In genomic region chr15:98745650-98746374, GRCh38 we compare ENCODE assay signal across 15 cellular contexts.
DNase-seq lines count a peak whose midpoint lies in the region; ATAC-seq and FAIRE-seq lines count a peak whose summit lies in the region.
"Had no signal": no experiment of that assay in that cellular context is flagged by ENCODE, and none has a peak within 500 bp of the region (broad histone marks: within the 10 kb centered on the region; RNA-seq: fewer than 3 reads in every experiment).

No MANE protein-coding gene starts in this region.

- peak overlapping the region; percentile 6 to 20 for H3K4me3 Mint-ChIP-seq in activated T-cell treated with anti-CD3 and anti-CD28 coated beads, Interleukin-2, amount 50 U/mL, for 72 hours
- H3K4me3 Mint-ChIP-seq: activated CD4-positive, alpha-beta memory T cell treated with anti-CD3 and anti-CD28 coated beads for 36 hours; nephron had no signal

- H3K27me3 ChIP-seq in esophagus (ENCODE audit: control insufficient read depth in 1 of 2, insufficient read depth in 2 of 2, low read length in 2 of 2) = no peaks in the 10 kb centered on the region
- H3K27me3 ChIP-seq: gastrocnemius medialis, tibial nerve had no signal

- intact Hi-C loops in posterior vena cava (cut with DNase I) = no loop called here

- no peak overlapping the region for H3K4me3 ChIP-seq in esophagus (ENCODE audit: low read depth in 1 of 2, low read length in 2 of 2)
- H3K4me3 ChIP-seq: gastrocnemius medialis, tibial nerve had no signal

- peaks cover 42% of the 10 kb centered on the region for H3K4me1 Mint-ChIP-seq in activated T-cell treated with anti-CD3 and anti-CD28 coated beads, Interleukin-2, amount 50 U/mL, for 72 hours (ENCODE audit: low read depth)

- no peak for DNase-seq in activated T-cell treated with anti-CD3 and anti-CD28 coated beads, Interleukin-2, amount 50 U/mL, for 72 hours
- DNase-seq in activated T-cell treated with anti-CD3 and anti-CD28 coated beads, Interleukin-2, amount 50 U/mL, for 48 hours = no peak
- DNase-seq in SW480 (ENCODE audit: low spot score) (peak; percentile 59), urothelium cell line (ENCODE audit: low spot score) (no peak), NCI-H1694 (lab: John Stamatoyannopoulos, UW) (no peak), posterior vena cava (ENCODE audit: low spot score) (no peak)
- DNase-seq: activated CD4-positive, alpha-beta memory T cell treated with anti-CD3 and anti-CD28 coated beads for 36 hours; DMS79 treated with DMSO at 0.1 percent for 48 hours; gastrocnemius medialis; NCI-H2029 treated with DMSO at 0.1 percent for 48 hours had no signal

- no peaks in the 10 kb centered on the region for H3K36me3 Mint-ChIP-seq in activated T-cell treated with anti-CD3 and anti-CD28 coated beads, Interleukin-2, amount 50 U/mL, for 72 hours (ENCODE audit: insufficient read depth in 2 of 2)
- H3K36me3 Mint-ChIP-seq: activated CD4-positive, alpha-beta memory T cell treated with anti-CD3 and anti-CD28 coated beads for 36 hours; activated naive CD4-positive, alpha-beta T cell treated with anti-CD3 and anti-CD28 coated beads, Interleukin-2, amount 50 U/mL, for 72 hours had no signal

- H3K36me3 ChIP-seq in esophagus (ENCODE audit: control insufficient read depth in 2 of 2, insufficient read depth in 2 of 2, low read length in 1 of 2) = no peaks in the 10 kb centered on the region
- H3K36me3 ChIP-seq: gastrocnemius medialis, tibial nerve had no signal

- ATAC-seq in activated T-cell treated with anti-CD3 and anti-CD28 coated beads, Interleukin-2, amount 50 U/mL, for 72 hours (replicated peaks in 1 of 2) = peak in 1 of 2 donors; percentile 44
- no peak for ATAC-seq in GM21825 (IDR thresholded peaks at IDR 0.05; ENCODE audit: unreplicated experiment)
- ATAC-seq: gastrocnemius medialis had no signal

- peak; percentile 9 for FAIRE-seq in urothelium cell line (lab: Jason Lieb, UNC)

- no peaks in the 10 kb centered on the region for H3K9me3 ChIP-seq in esophagus (ENCODE audit: control insufficient read depth in 2 of 2, insufficient read depth in 1 of 2, low read depth in 1 of 2, low read length in 1 of 2)
- H3K9me3 ChIP-seq: gastrocnemius medialis, tibial nerve had no signal

- H3K27me3 Mint-ChIP-seq in activated T-cell treated with anti-CD3 and anti-CD28 coated beads, Interleukin-2, amount 50 U/mL, for 72 hours (ENCODE audit: low read depth) = no peaks in the 10 kb centered on the region

- peaks cover 4 to 7% of the 10 kb centered on the region in 2 donors for H3K4me1 ChIP-seq in esophagus (ENCODE audit: control insufficient read depth in 2 of 2, insufficient read depth in 2 of 2, low read length in 1 of 2)

- H3K27ac ChIP-seq in esophagus (ENCODE audit: low read depth in 2 of 2, low read length in 1 of 2) = peak overlapping the region; percentile 8 to 41
- H3K27ac ChIP-seq: gastrocnemius medialis, tibial nerve had no signal

- no peaks in the 10 kb centered on the region for H3K9me3 Mint-ChIP-seq in activated T-cell treated with anti-CD3 and anti-CD28 coated beads, Interleukin-2, amount 50 U/mL, for 72 hours
- H3K9me3 Mint-ChIP-seq: activated CD4-positive, alpha-beta memory T cell treated with anti-CD3 and anti-CD28 coated beads for 36 hours; activated naive CD4-positive, alpha-beta T cell treated with anti-CD3 and anti-CD28 coated beads, Interleukin-2, amount 50 U/mL, for 72 hours; nephron had no signal

- 36 to 56% methylated on average over 10 of the region's 10 CpGs for WGBS in esophagus, 2 donors

- H3K27ac Mint-ChIP-seq in activated T-cell treated with anti-CD3 and anti-CD28 coated beads, Interleukin-2, amount 50 U/mL, for 72 hours = no peak overlapping the region
- H3K27ac Mint-ChIP-seq: activated CD4-positive, alpha-beta memory T cell treated with anti-CD3 and anti-CD28 coated beads for 36 hours; nephron had no signal
